Comparison of ENCODE assay signal across 27 cellular contexts in genomic region chr2:192628017-192628416, GRCh38.
"Had no signal": no experiment of that assay in that cellular context is flagged by ENCODE, and none has a peak within 500 bp of the region (broad histone marks: within the 10 kb centered on the region; RNA-seq: fewer than 3 reads in every experiment).

No MANE protein-coding gene starts in this region.

- H3K9me3 ChIP-seq: stomach, suprapubic skin, testis, thoracic aorta, thyroid gland, tibial artery, tibial nerve, transverse colon, upper lobe of left lung, upper lobe of right lung, uterus, vagina had no signal

- H3K27ac ChIP-seq: stomach, suprapubic skin, testis, thoracic aorta, thyroid gland, tibial artery, tibial nerve, transverse colon, upper lobe of left lung, upper lobe of right lung, uterus, vagina had no signal

- H3K4me3 ChIP-seq: stomach, suprapubic skin, testis, thoracic aorta, thyroid gland, tibial artery, tibial nerve, transverse colon, upper lobe of left lung, upper lobe of right lung, uterus, vagina had no signal

- ATAC-seq: stimulated activated effector memory CD8-positive, alpha-beta T cell treated with anti-CD3 and anti-CD28 coated beads, Interleukin-12 subunit alpha, Interleukin-12 subunit beta, amount 100 ng/mL, for 72 hours; stimulated activated memory B cell treated with anti-CD40 and anti-IgM and Interleukin-4, amounts not matched to agents 10 μg/mL and 1 μg/mL and 100 μg/mL, for 72 hours; stimulated activated naive B cell treated with anti-CD40 and anti-IgM and Interleukin-4, amounts not matched to agents 10 μg/mL and 1 μg/mL and 100 μg/mL, for 72 hours; stimulated activated naive CD8-positive, alpha-beta T cell treated with anti-CD3 and anti-CD28 coated beads, Interleukin-15, amount 100 ng/mL, for 72 hours; stimulated activated naive CD8-positive, alpha-beta T cell treated with anti-CD3 and anti-CD28 coated beads, Interleukin-15, Interleukin-2, amounts not matched to agents 100 U/mL and 50 U/mL, for 24 hours; upper lobe of right lung had no signal

- DNase-seq: stimulated activated CD4-positive, alpha-beta T cell treated with anti-CD3 and anti-CD28 coated beads, Interleukin-2, amount 100 ng/mL, for 48 hours; stimulated activated CD4-positive, alpha-beta T cell treated with anti-CD3 and anti-CD28 coated beads, Interleukin-4, amount 100 ng/mL, for 1 hour; stimulated activated CD4-positive, alpha-beta T cell treated with anti-CD3 and anti-CD28 coated beads, Interleukin-4, amount 100 ng/mL, for 24 hours; stimulated activated CD4-positive, alpha-beta T cell treated with anti-CD3 and anti-CD28 coated beads, Interleukin-4, amount 100 ng/mL, for 4 hours; stimulated activated CD8-positive, alpha-beta memory T cell treated with anti-CD3 and anti-CD28 coated beads, Interleukin-4, amount 100 ng/mL, for 48 hours; stimulated activated naive B cell treated with anti-CD40 and anti-IgM and Interleukin-4, amounts not matched to agents 10 μg/mL and 1 μg/mL and 100 μg/mL, for 72 hours; stimulated activated naive CD4-positive, alpha-beta T cell; stimulated activated naive CD4-positive, alpha-beta T cell treated with Interleukin-2 at 50 U/mL for 16 hours; stimulated activated naive CD8-positive, alpha-beta T cell treated with anti-CD3 and anti-CD28 coated beads, Interleukin-15, amount 100 ng/mL, for 72 hours; stimulated activated naive CD8-positive, alpha-beta T cell treated with anti-CD3 and anti-CD28 coated beads, Interleukin-15, Interleukin-2, amounts not matched to agents 100 U/mL and 50 U/mL, for 24 hours; stomach; substantia nigra; testis; thyroid gland; tibial artery; transverse colon; trophoblast cell; upper lobe of left lung; upper lobe of right lung; uterus had no signal

- H3K36me3 ChIP-seq: stomach, suprapubic skin, thoracic aorta, thyroid gland, tibial artery, tibial nerve, transverse colon, upper lobe of left lung, upper lobe of right lung, uterus, vagina had no signal

- H3K27me3 ChIP-seq: stomach, suprapubic skin, testis, thyroid gland, tibial artery, tibial nerve, transverse colon, upper lobe of left lung, upper lobe of right lung, uterus, vagina had no signal

- H3K4me1 ChIP-seq: stomach, suprapubic skin, testis, thyroid gland, tibial artery, tibial nerve, transverse colon, upper lobe of left lung, upper lobe of right lung, uterus, vagina had no signal

- FAIRE-seq: urothelium cell line had no signal
